34 cellular contexts compared by ENCODE assay signal in genomic region chr17:82008941-82009405, GRCh38. TPM values are rescaled to one million over a fixed set of nuclear protein-coding genes. Genes with fewer than 3 reads are reported as not detected.
"Had no signal": no experiment of that assay in that cellular context is flagged by ENCODE, and none has a peak within 500 bp of the region (broad histone marks: within the 10 kb centered on the region; RNA-seq: fewer than 3 reads in every experiment).

No MANE protein-coding gene starts in this region.

- H3K9ac ChIP-seq: neural progenitor cell had no signal

- H3K27ac ChIP-seq: cardiac muscle cell, coronary artery, dorsolateral prefrontal cortex, gastrocnemius medialis, lower lobe of right lung, neural progenitor cell, skin epidermis, upper lobe of left lung, vagina, WERI-Rb-1 had no signal

- H3K9me3 ChIP-seq: ascending aorta, gastrocnemius medialis, lower lobe of right lung, upper lobe of left lung, vagina had no signal

- H3K36me3 ChIP-seq: ascending aorta, cardiac muscle cell, neural progenitor cell, vagina had no signal

- H3K4me2 ChIP-seq: neural progenitor cell had no signal

- H3K4me1 ChIP-seq: neural progenitor cell had no signal

- H3K4me3 ChIP-seq: ascending aorta, cardiac muscle cell, coronary artery, dorsolateral prefrontal cortex, gastrocnemius medialis, lower lobe of right lung, neural progenitor cell, skin epidermis, upper lobe of left lung, vagina had no signal

- H3K27me3 Mint-ChIP-seq: activated naive CD4-positive, alpha-beta T cell treated with anti-CD3 and anti-CD28 coated beads, Interleukin-2, amount 10 ng/mL, durations not matched to agents 7 days and 5 days; activated naive CD8-positive, alpha-beta T cell treated with anti-CD3 and anti-CD28 coated beads, Interleukin-2, amount 10 ng/mL, durations not matched to agents 7 days and 5 days; activated T-cell treated with anti-CD3 and anti-CD28 coated beads, Interleukin-2, amount 50 U/mL, for 24 hours; brain; stimulated activated naive CD8-positive, alpha-beta T cell treated with anti-CD3 and anti-CD28 coated beads, Interleukin-15, Interleukin-2, amounts not matched to agents 100 ng/mL and 50 ng/mL, for 24 hours; T-helper 17 cell had no signal

- H3K4me1 Mint-ChIP-seq: activated naive CD4-positive, alpha-beta T cell treated with anti-CD3 and anti-CD28 coated beads, Interleukin-2, amount 10 ng/mL, durations not matched to agents 7 days and 5 days; immature natural killer cell; natural killer cell; T-helper 17 cell had no signal

- H2AFZ ChIP-seq: neural progenitor cell had no signal

- H3K27ac Mint-ChIP-seq: activated naive CD4-positive, alpha-beta T cell treated with anti-CD3 and anti-CD28 coated beads, Interleukin-2, amount 10 ng/mL, durations not matched to agents 7 days and 5 days; activated naive CD8-positive, alpha-beta T cell treated with anti-CD3 and anti-CD28 coated beads, Interleukin-2, amount 10 ng/mL, durations not matched to agents 7 days and 5 days; activated T-cell treated with anti-CD3 and anti-CD28 coated beads, Interleukin-2, amount 50 U/mL, for 24 hours; brain; immature natural killer cell; natural killer cell; neural progenitor cell; stimulated activated naive CD8-positive, alpha-beta T cell treated with anti-CD3 and anti-CD28 coated beads, Interleukin-15, Interleukin-2, amounts not matched to agents 100 ng/mL and 50 ng/mL, for 24 hours; T-helper 17 cell had no signal

- DNase-seq: activated CD4-positive, alpha-beta T cell treated with anti-CD3 and anti-CD28 coated beads for 48 hours; activated CD4-positive, alpha-beta T cell treated with anti-CD3 and anti-CD28 coated beads, Interleukin-2, amount 50 U/mL, for 48 hours; activated CD8-positive, alpha-beta memory T cell treated with anti-CD3 and anti-CD28 coated beads, Interleukin-2, amount 50 U/mL, for 48 hours; activated gamma-delta T cell; activated naive CD4-positive, alpha-beta T cell treated with anti-CD3 and anti-CD28 coated beads, Interleukin-2, amount 10 ng/mL, durations not matched to agents 7 days and 5 days; activated naive CD8-positive, alpha-beta T cell treated with anti-CD3 and anti-CD28 coated beads, Interleukin-2, amount 10 ng/mL, durations not matched to agents 7 days and 5 days; activated T-cell treated with anti-CD3 and anti-CD28 coated beads, Interleukin-2, amount 50 U/mL, for 24 hours; dorsolateral prefrontal cortex; effector memory CD4-positive, alpha-beta T cell; erythroblast; gastrocnemius medialis; immature natural killer cell; kidney; lower lobe of right lung; mesendoderm; natural killer cell; posterior cingulate gyrus; stimulated activated CD4-positive, alpha-beta T cell treated with anti-CD3 and anti-CD28 coated beads, Interleukin-12 subunit alpha, Interleukin-12 subunit beta, amount 100 ng/mL, for 4 hours; stimulated activated CD4-positive, alpha-beta T cell treated with anti-CD3 and anti-CD28 coated beads, Interleukin-4, amount 100 ng/mL, for 1 hour; substantia nigra; T-helper 17 cell; T1000; WERI-Rb-1 had no signal

- H3K4me3 Mint-ChIP-seq: activated naive CD4-positive, alpha-beta T cell treated with anti-CD3 and anti-CD28 coated beads, Interleukin-2, amount 10 ng/mL, durations not matched to agents 7 days and 5 days; activated naive CD8-positive, alpha-beta T cell treated with anti-CD3 and anti-CD28 coated beads, Interleukin-2, amount 10 ng/mL, durations not matched to agents 7 days and 5 days; activated T-cell treated with anti-CD3 and anti-CD28 coated beads, Interleukin-2, amount 50 U/mL, for 24 hours; brain; immature natural killer cell; natural killer cell; neural progenitor cell; stimulated activated naive CD8-positive, alpha-beta T cell treated with anti-CD3 and anti-CD28 coated beads, Interleukin-15, Interleukin-2, amounts not matched to agents 100 ng/mL and 50 ng/mL, for 24 hours; T-helper 17 cell had no signal

- H3K36me3 Mint-ChIP-seq: activated naive CD4-positive, alpha-beta T cell treated with anti-CD3 and anti-CD28 coated beads, Interleukin-2, amount 10 ng/mL, durations not matched to agents 7 days and 5 days; activated naive CD8-positive, alpha-beta T cell treated with anti-CD3 and anti-CD28 coated beads, Interleukin-2, amount 10 ng/mL, durations not matched to agents 7 days and 5 days; brain; immature natural killer cell; natural killer cell had no signal

- H3K27me3 ChIP-seq: ascending aorta, cardiac muscle cell, dorsolateral prefrontal cortex, gastrocnemius medialis, neural progenitor cell, upper lobe of left lung, vagina had no signal

- ATAC-seq: activated CD4-positive, CD25-positive, alpha-beta regulatory T cell treated with anti-CD3 and anti-CD28 coated beads, Interleukin-2, amount 50 U/mL, for 24 hours; gastrocnemius medialis; lower lobe of right lung; natural killer cell; sciatic nerve; T-helper 17 cell had no signal

- H3K9me3 Mint-ChIP-seq: activated naive CD4-positive, alpha-beta T cell treated with anti-CD3 and anti-CD28 coated beads, Interleukin-2, amount 10 ng/mL, durations not matched to agents 7 days and 5 days; activated naive CD8-positive, alpha-beta T cell treated with anti-CD3 and anti-CD28 coated beads, Interleukin-2, amount 10 ng/mL, durations not matched to agents 7 days and 5 days; activated T-cell treated with anti-CD3 and anti-CD28 coated beads, Interleukin-2, amount 50 U/mL, for 24 hours; brain; immature natural killer cell; natural killer cell; neural progenitor cell; stimulated activated naive CD8-positive, alpha-beta T cell treated with anti-CD3 and anti-CD28 coated beads, Interleukin-15, Interleukin-2, amounts not matched to agents 100 ng/mL and 50 ng/mL, for 24 hours had no signal

RNA-seq across cellular contexts. Expression of gene RAC3, which starts 22.5 kb away (rescaled TPM):
- total RNA-seq: ascending aorta had no signal
- polyA plus RNA-seq: immature natural killer cell had no signal
